8 cellular contexts compared by ENCODE assay signal in genomic region chr9:41273549-41274267, GRCh38.
DNase-seq lines count a peak whose midpoint lies in the region; ATAC-seq and TF ChIP-seq lines count a peak whose summit lies in the region.
"Not testable (repeated sequence)": the region's sequence is repeated elsewhere in the genome, so short reads cannot be mapped to it uniquely, and the experiment has no call there.

No MANE protein-coding gene starts in this region.

- TF ChIP-seq CTCF in VCaP (conservative IDR thresholded peaks at IDR 0.05); ascending aorta (IDR thresholded peaks at IDR 0.05); cardiac muscle cell (IDR thresholded peaks at IDR 0.05; ENCODE audit: low read depth, low read length); omental fat pad (IDR thresholded peaks at IDR 0.05): not testable (repeated sequence)

- H3K9me3 ChIP-seq in ascending aorta; cardiac muscle cell (ENCODE audit: low read depth): not testable (repeated sequence)

- not testable (repeated sequence) for H3K4me1 ChIP-seq in ascending aorta; cardiac muscle cell (ENCODE audit: low read depth)

- not testable (repeated sequence) for H3K27me3 ChIP-seq in ascending aorta
- H3K27me3 ChIP-seq in cardiac muscle cell: peaks cover 42% of the 10 kb centered on the region

- H3K4me3 ChIP-seq in ascending aorta: peak overlapping the region; percentile 44 to 59
- H3K4me3 ChIP-seq in cardiac muscle cell: peak overlapping the region; percentile 41

- not testable (repeated sequence) for H3K36me3 ChIP-seq in ascending aorta, cardiac muscle cell

- intact Hi-C loops in ascending aorta (cut with DNase I): not testable (repeated sequence)

- H3K27ac ChIP-seq in VCaP: peak overlapping the region; percentile 71
- H3K27ac ChIP-seq in ascending aorta, cardiac muscle cell: not testable (repeated sequence)

- peak; percentile 59 for DNase-seq in EH (ENCODE audit: low read depth)
- DNase-seq in ascending aorta (ENCODE audit: low spot score in 2 of 2): peak in 1 of 2 donors; percentile 68
- DNase-seq in cardiac muscle cell (ENCODE audit: low read depth in 1 of 2, low spot score in 1 of 2): peak; percentile 73 to 77
- DNase-seq in omental fat pad (ENCODE audit: low spot score): peak; percentile 24
- peak; percentile 46 for DNase-seq in stimulated activated CD8-positive, alpha-beta memory T cell treated with anti-CD3 and anti-CD28 coated beads, Interleukin-7, amount 100 ng/mL, for 24 hours (ENCODE audit: low read depth)

- ATAC-seq in GM21515 (IDR thresholded peaks at IDR 0.05; ENCODE audit: unreplicated experiment) (peak; percentile 100), HG03457 (IDR thresholded peaks at IDR 0.05; ENCODE audit: unreplicated experiment) (peak; percentile 100), omental fat pad (ENCODE audit: low FRiP score) (peak; percentile 97)
